1 cellular context compared by ENCODE assay signal in genomic region chr18:61842146-61842545, GRCh38.
TF ChIP-seq lines count a peak whose summit lies in the region.

No MANE protein-coding gene starts in this region.

TF ChIP-seq in endothelial cell of umbilical vein, 7 proteins besides CTCF, POLR2A, EP300 and RAD21:
- TF ChIP-seq MAX (IDR thresholded peaks at IDR 0.05; ENCODE audit: insufficient read depth, insufficient read length), result no peak
- TF ChIP-seq FOS (IDR thresholded peaks at IDR 0.05; ENCODE audit: borderline replicate concordance, insufficient read depth, low read length), result no peak
- TF ChIP-seq POLR2AphosphoS5 (IDR thresholded peaks at IDR 0.05; ENCODE audit: insufficient read depth, low read depth, low read length), result no peak
- no peak for TF ChIP-seq JUN (IDR thresholded peaks at IDR 0.05; ENCODE audit: borderline replicate concordance, insufficient read depth, insufficient read length, low read depth)
- TF ChIP-seq MYC (IDR thresholded peaks at IDR 0.05; ENCODE audit: low read depth, low read length), result no peak
